ENCODE assay signal across 5 cellular contexts in the genomic region with DNA sequence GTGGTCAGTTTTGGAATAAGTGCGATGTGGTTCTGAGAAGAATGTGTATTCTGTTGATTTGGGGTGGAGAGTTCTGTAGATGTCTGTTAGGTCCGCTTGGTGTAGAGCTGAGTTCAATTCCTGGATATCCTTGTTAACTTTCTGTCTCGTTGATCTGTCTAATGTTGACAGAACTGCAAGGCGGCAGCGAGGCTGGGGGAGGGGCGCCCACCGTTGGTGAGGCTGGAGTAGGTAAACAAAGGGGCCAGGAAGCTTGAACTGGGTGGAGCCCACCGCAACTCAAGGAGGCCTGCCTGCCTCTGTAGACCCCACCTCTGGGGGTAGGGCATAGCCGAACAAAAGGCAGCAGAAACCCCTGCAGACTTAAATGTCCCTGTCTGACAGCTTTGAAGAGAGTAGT. TPM values are rescaled to one million over a fixed set of nuclear protein-coding genes. Genes with fewer than 3 reads are reported as not detected.
"Had no signal": no experiment of that assay in that cellular context is flagged by ENCODE, and none has a peak within 500 bp of the region (broad histone marks: within the 10 kb centered on the region; RNA-seq: fewer than 3 reads in every experiment).

No MANE protein-coding gene starts in this region.

RNA-seq across cellular contexts. Expression of a gene that starts 22.3 kb away (rescaled TPM):
- total RNA-seq: activated CD8-positive, alpha-beta T cell treated with anti-CD3 and anti-CD28 coated beads for 36 hours; activated naive CD4-positive, alpha-beta T cell treated with anti-CD3 and anti-CD28 coated beads for 36 hours; activated naive CD8-positive, alpha-beta T cell treated with anti-CD3 and anti-CD28 coated beads, Interleukin-2, amount 10 ng/mL, durations not matched to agents 7 days and 5 days; activated T-cell treated with anti-CD3 and anti-CD28 coated beads, Interleukin-2, amount 50 U/mL, for 4 hours; T-helper 17 cell had no signal
